Comparison of ENCODE assay signal across 10 cellular contexts in genomic region chr4:6749340-6750171, GRCh38. TPM values are rescaled to one million over a fixed set of nuclear protein-coding genes. Genes with fewer than 3 reads are reported as not detected.
DNase-seq lines count a peak whose midpoint lies in the region; ATAC-seq lines count a peak whose summit lies in the region.
"Had no signal": no experiment of that assay in that cellular context is flagged by ENCODE, and none has a peak within 500 bp of the region (broad histone marks: within the 10 kb centered on the region; RNA-seq: fewer than 3 reads in every experiment).

No MANE protein-coding gene starts in this region.

- CTCF ChIA-PET in activated CD4-positive, alpha-beta memory T cell treated with anti-CD3 and anti-CD28 coated beads, Interleukin-2, amount 10 ng/mL, durations not matched to agents 7 days and 5 days (lab: Charles Lee): interaction anchor here (0.9 to 2.6 kb wide), 2 partner anchors 29 to 124 kb away, joined by 3 to 7 read pairs; no protein-coding TSS in a partner anchor

- H3K36me3 ChIP-seq in aorta (ENCODE audit: control insufficient read depth in 1 of 2, insufficient read depth in 2 of 2, low read length in 1 of 2): no peaks in the 10 kb centered on the region

- no peaks in the 10 kb centered on the region for H3K36me3 Mint-ChIP-seq in activated CD4-positive, alpha-beta memory T cell treated with anti-CD3 and anti-CD28 coated beads, Interleukin-2, amount 10 ng/mL, durations not matched to agents 7 days and 5 days (ENCODE audit: low read depth)
- no peaks in the 10 kb centered on the region for H3K36me3 Mint-ChIP-seq in activated naive CD4-positive, alpha-beta T cell treated with anti-CD3 and anti-CD28 coated beads, Interleukin-2, amount 50 U/mL, for 72 hours

- H3K4me1 Mint-ChIP-seq in activated CD4-positive, alpha-beta memory T cell treated with anti-CD3 and anti-CD28 coated beads, Interleukin-2, amount 10 ng/mL, durations not matched to agents 7 days and 5 days: peaks cover 18% of the 10 kb centered on the region

- no peaks in the 10 kb centered on the region for H3K9me3 ChIP-seq in aorta (ENCODE audit: control insufficient read depth, low read length)

- no peak overlapping the region for H3K27ac Mint-ChIP-seq in activated CD4-positive, alpha-beta memory T cell treated with anti-CD3 and anti-CD28 coated beads, Interleukin-2, amount 10 ng/mL, durations not matched to agents 7 days and 5 days
- no peak overlapping the region for H3K27ac Mint-ChIP-seq in activated naive CD4-positive, alpha-beta T cell treated with anti-CD3 and anti-CD28 coated beads, Interleukin-2, amount 50 U/mL, for 72 hours
- H3K27ac Mint-ChIP-seq: activated CD4-positive, alpha-beta T cell treated with anti-CD3 and anti-CD28 coated beads, Interleukin-2, amount 10 ng/mL, durations not matched to agents 24 days and 14 days had no signal

- H3K27me3 ChIP-seq in aorta (ENCODE audit: control insufficient read depth in 1 of 2, insufficient read depth in 2 of 2, low read length in 1 of 2): no peaks in the 10 kb centered on the region

- H3K4me1 ChIP-seq in aorta (ENCODE audit: control insufficient read depth in 1 of 2, insufficient read depth in 2 of 2, low read length in 2 of 2): peaks cover 0 to 3% of the 10 kb centered on the region in 2 donors

- no peak overlapping the region for H3K27ac ChIP-seq in aorta (ENCODE audit: low read depth in 1 of 2, low read length in 2 of 2)

- peaks cover 2% of the 10 kb centered on the region for H3K27me3 Mint-ChIP-seq in activated CD4-positive, alpha-beta memory T cell treated with anti-CD3 and anti-CD28 coated beads, Interleukin-2, amount 10 ng/mL, durations not matched to agents 7 days and 5 days
- H3K27me3 Mint-ChIP-seq: activated CD4-positive, alpha-beta T cell treated with anti-CD3 and anti-CD28 coated beads, Interleukin-2, amount 10 ng/mL, durations not matched to agents 24 days and 14 days had no signal

- POLR2A ChIA-PET in activated CD4-positive, alpha-beta memory T cell treated with anti-CD3 and anti-CD28 coated beads, Interleukin-2, amount 10 ng/mL, durations not matched to agents 7 days and 5 days (lab: Charles Lee): interaction anchor here (1.3 kb wide), 1 partner anchor 60 kb away, joined by 3 read pairs; no protein-coding TSS in a partner anchor

- peak; percentile 84 for DNase-seq in Right ventricle myocardium inferior (ENCODE audit: missing footprints)
- no peak for DNase-seq in cardiac septum (ENCODE audit: low spot score)
- DNase-seq in dermis microvascular lymphatic vessel endothelial cell (ENCODE audit: low read depth in 2 of 2): peak; percentile 48 to 62
- peak; percentile 95 for DNase-seq in mesenteric fat pad (ENCODE audit: low spot score)
- peak; percentile 83 to 91 for DNase-seq in aorta
- DNase-seq in activated CD4-positive, alpha-beta memory T cell treated with anti-CD3 and anti-CD28 coated beads, Interleukin-2, amount 10 ng/mL, durations not matched to agents 7 days and 5 days: no peak
- no peak for DNase-seq in NCI-H128 (lab: John Stamatoyannopoulos, UW; ENCODE audit: unreplicated experiment)
- DNase-seq in activated naive CD4-positive, alpha-beta T cell treated with anti-CD3 and anti-CD28 coated beads, Interleukin-2, amount 50 U/mL, for 72 hours (ENCODE audit: low spot score in 2 of 2): no peak
- DNase-seq: activated CD4-positive, alpha-beta T cell treated with anti-CD3 and anti-CD28 coated beads, Interleukin-2, amount 10 ng/mL, durations not matched to agents 24 days and 14 days had no signal

- 71 to 74% methylated on average over 24 to 25 of the region's 25 CpGs for WGBS in aorta, 2 donors

- no peak overlapping the region for H3K4me3 ChIP-seq in aorta (ENCODE audit: low read length in 2 of 2)

- ATAC-seq in Right ventricle myocardium inferior (peak; percentile 65), aorta (ENCODE audit: low FRiP score) (peak; percentile 73)
- ATAC-seq in activated naive CD4-positive, alpha-beta T cell treated with anti-CD3 and anti-CD28 coated beads, Interleukin-2, amount 50 U/mL, for 72 hours: no peak

- H3K9me3 Mint-ChIP-seq in activated CD4-positive, alpha-beta memory T cell treated with anti-CD3 and anti-CD28 coated beads, Interleukin-2, amount 10 ng/mL, durations not matched to agents 7 days and 5 days: no peaks in the 10 kb centered on the region
- H3K9me3 Mint-ChIP-seq in activated naive CD4-positive, alpha-beta T cell treated with anti-CD3 and anti-CD28 coated beads, Interleukin-2, amount 50 U/mL, for 72 hours: no peaks in the 10 kb centered on the region
- H3K9me3 Mint-ChIP-seq: activated CD4-positive, alpha-beta T cell treated with anti-CD3 and anti-CD28 coated beads, Interleukin-2, amount 10 ng/mL, durations not matched to agents 24 days and 14 days had no signal

- H3K4me3 Mint-ChIP-seq in activated CD4-positive, alpha-beta memory T cell treated with anti-CD3 and anti-CD28 coated beads, Interleukin-2, amount 10 ng/mL, durations not matched to agents 7 days and 5 days: no peak overlapping the region
- H3K4me3 Mint-ChIP-seq: activated CD4-positive, alpha-beta T cell treated with anti-CD3 and anti-CD28 coated beads, Interleukin-2, amount 10 ng/mL, durations not matched to agents 24 days and 14 days had no signal

- intact Hi-C loops in Right ventricle myocardium inferior (cut with DNase I) (no loop called here), cardiac septum (cut with DNase I) (no loop called here), aorta (cut with DNase I) (no loop called here)

RNA-seq across cellular contexts. Expression of gene KIAA0232, which starts 33.0 kb away (rescaled TPM):
- total RNA-seq in Right ventricle myocardium inferior: 72.1 TPM
- 73.0 TPM for total RNA-seq in cardiac septum
- 10.3 and 15.3 TPM in 2 replicates for total RNA-seq in dermis microvascular lymphatic vessel endothelial cell
- total RNA-seq in mesenteric fat pad: 33.4 TPM
- 10 to 100 TPM; 32.0 to 38.8 TPM for total RNA-seq in aorta
- 1 to 10 TPM; 7.9 to 9.2 TPM for polyA plus RNA-seq in aorta
- total RNA-seq in activated CD4-positive, alpha-beta memory T cell treated with anti-CD3 and anti-CD28 coated beads, Interleukin-2, amount 10 ng/mL, durations not matched to agents 7 days and 5 days: 10 to 100 TPM; 23.2 to 24.1 TPM
- total RNA-seq in activated naive CD4-positive, alpha-beta T cell treated with anti-CD3 and anti-CD28 coated beads, Interleukin-2, amount 50 U/mL, for 72 hours: 10 to 100 TPM; 10.2 to 12.4 TPM

RNA-seq across cellular contexts. Expression of gene BLOC1S4, which starts 33.6 kb away (rescaled TPM):
- total RNA-seq in Right ventricle myocardium inferior (6.0 TPM), cardiac septum (7.5 TPM), dermis microvascular lymphatic vessel endothelial cell (8.2 and 11.1 TPM in 2 replicates), mesenteric fat pad (14.2 TPM), aorta (10 to 100 TPM; 10.8 to 12.5 TPM)
- 1 to 10 TPM; 8.6 to 8.8 TPM for polyA plus RNA-seq in aorta
- total RNA-seq in activated CD4-positive, alpha-beta memory T cell treated with anti-CD3 and anti-CD28 coated beads, Interleukin-2, amount 10 ng/mL, durations not matched to agents 7 days and 5 days: 10 to 100 TPM; 22.9 to 23.2 TPM
- 10 to 100 TPM in 1 of 2 donors, 1 to 10 TPM in 1; 7.2 to 15.9 TPM for total RNA-seq in activated naive CD4-positive, alpha-beta T cell treated with anti-CD3 and anti-CD28 coated beads, Interleukin-2, amount 50 U/mL, for 72 hours

RNA-seq across cellular contexts. Expression of gene MRFAP1L1, which starts 39.9 kb away (rescaled TPM):
- total RNA-seq in Right ventricle myocardium inferior (41.7 TPM), cardiac septum (48.6 TPM), dermis microvascular lymphatic vessel endothelial cell (35.2 and 36.4 TPM in 2 replicates), mesenteric fat pad (34.5 TPM), aorta (10 to 100 TPM; 38.3 to 43.6 TPM)
- polyA plus RNA-seq in aorta: 10 to 100 TPM; 47.8 to 91.0 TPM
- 10 to 100 TPM; 81.9 to 83.1 TPM for total RNA-seq in activated CD4-positive, alpha-beta memory T cell treated with anti-CD3 and anti-CD28 coated beads, Interleukin-2, amount 10 ng/mL, durations not matched to agents 7 days and 5 days
- 10 to 100 TPM; 23.1 to 40.5 TPM for total RNA-seq in activated naive CD4-positive, alpha-beta T cell treated with anti-CD3 and anti-CD28 coated beads, Interleukin-2, amount 50 U/mL, for 72 hours

RNA-seq across cellular contexts. Expression of gene S100P, which starts 55.9 kb away (rescaled TPM):
- total RNA-seq in Right ventricle myocardium inferior (not detected), cardiac septum (2.8 TPM), dermis microvascular lymphatic vessel endothelial cell (0.13 TPM in 1 of 2 replicates, not detected in the other), mesenteric fat pad (16.1 TPM), aorta (1 to 10 TPM; 1.9 to 7.2 TPM)
- 10 to 100 TPM in 1 of 2 donors, 1 to 10 TPM in 1; 4.3 to 17.2 TPM for polyA plus RNA-seq in aorta
- total RNA-seq in activated CD4-positive, alpha-beta memory T cell treated with anti-CD3 and anti-CD28 coated beads, Interleukin-2, amount 10 ng/mL, durations not matched to agents 7 days and 5 days: 100 to 1,000 TPM; 165 to 176 TPM
- total RNA-seq in activated naive CD4-positive, alpha-beta T cell treated with anti-CD3 and anti-CD28 coated beads, Interleukin-2, amount 50 U/mL, for 72 hours: 1 to 10 TPM in 1 of 2 donors, not detected in 1; 1.7 TPM
- total RNA-seq: glomerular endothelial cell had no signal

Comparison
In these comparisons a context has a peak if more than half of its experiments do, and no peak if none do; other contexts are left out.
1. DNase-seq: peak in Right ventricle myocardium inferior (single experiment), dermis microvascular lymphatic vessel endothelial cell (2 of 2), mesenteric fat pad (single experiment) and aorta (2 of 2); none in cardiac septum (single experiment), activated CD4-positive, alpha-beta memory T cell treated with anti-CD3 and anti-CD28 coated beads, Interleukin-2, amount 10 ng/mL, durations not matched to agents 7 days and 5 days (single experiment), NCI-H128 (single experiment) and activated naive CD4-positive, alpha-beta T cell treated with anti-CD3 and anti-CD28 coated beads, Interleukin-2, amount 50 U/mL, for 72 hours (0 of 2).
2. ATAC-seq: peak in Right ventricle myocardium inferior (single experiment) and aorta (single experiment); none in activated naive CD4-positive, alpha-beta T cell treated with anti-CD3 and anti-CD28 coated beads, Interleukin-2, amount 50 U/mL, for 72 hours (0 of 2).